ENCODE assay signal across 2 cellular contexts in the genomic region with DNA sequence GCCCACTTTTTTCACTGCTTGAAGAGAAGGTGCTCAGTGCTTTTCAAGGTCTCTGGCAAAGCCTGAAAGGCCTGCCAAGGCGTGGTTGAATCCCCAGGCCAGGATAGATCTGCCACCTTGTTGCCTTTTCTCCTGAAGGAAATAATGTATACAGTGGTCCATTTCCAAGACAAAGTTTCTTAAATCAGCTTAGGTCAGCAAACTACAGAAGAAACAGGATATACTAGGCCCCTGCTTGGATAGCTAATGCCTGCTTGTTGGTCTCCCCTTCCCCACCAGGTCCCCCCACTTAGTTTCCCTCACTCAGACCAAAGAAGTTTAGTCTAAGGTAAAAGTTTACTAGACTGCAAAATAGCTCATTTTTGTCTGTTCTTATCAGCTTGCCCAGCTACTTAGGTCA.
A peak's percentile ranks its signal among the peaks of the same experiment; 100 is the strongest.
TF ChIP-seq lines count a peak whose summit lies in the region.

No MANE protein-coding gene starts in this region.

TF ChIP-seq in HepG2, 621 proteins besides CTCF, POLR2A, EP300 and RAD21:
- peak; percentile 62; the same call in 1 of the 2 replicates for TF ChIP-seq MAFF (IDR thresholded peaks at IDR 0.05; ENCODE audit: low read depth, low read length)
- TF ChIP-seq MAFK (conservative IDR thresholded peaks at IDR 0.05 in 1 of 2, IDR thresholded peaks at IDR 0.05 in 1 of 2; ENCODE audit: low read length in 2 of 2) = peak; percentile 55 to 79; a peak in 3 of 4 replicates
- no peak for TF ChIP-seq TOE1 (CRISPR knock-in tag; IDR thresholded peaks at IDR 0.05)

TF ChIP-seq in K562, 482 proteins besides CTCF, POLR2A, EP300 and RAD21:
- no peak for TF ChIP-seq TCFL5 (CRISPR knock-in tag; conservative IDR thresholded peaks at IDR 0.05)
- peak; percentile 3; the same call in 1 of the 2 replicates for TF ChIP-seq ZNF316 (IDR thresholded peaks at IDR 0.05)
